ENCODE assay signal across 1 cellular context in genomic region chr15:25762015-25762662, GRCh38.
TF ChIP-seq lines count a peak whose summit lies in the region.

No MANE protein-coding gene starts in this region.

TF ChIP-seq in GM23338, 12 proteins besides CTCF, POLR2A, EP300 and RAD21 (continued from another document):
- TF ChIP-seq ZNF462 (CRISPR knock-in tag; IDR thresholded peaks at IDR 0.05) = no peak
- no peak for TF ChIP-seq ZNF331 (CRISPR knock-in tag; IDR thresholded peaks at IDR 0.05; ENCODE audit: low read depth)
- no peak for TF ChIP-seq REST (IDR thresholded peaks at IDR 0.05; ENCODE audit: unreplicated experiment)
- TF ChIP-seq EZH2 (IDR thresholded peaks at IDR 0.05; ENCODE audit: low read depth, unreplicated experiment) = no peak
- no peak for TF ChIP-seq POLR2AphosphoS5 (IDR thresholded peaks at IDR 0.05; ENCODE audit: low read depth)
- no peak for TF ChIP-seq JUNB (IDR thresholded peaks at IDR 0.05; ENCODE audit: unreplicated experiment)
- TF ChIP-seq NANOG (IDR thresholded peaks at IDR 0.05; ENCODE audit: borderline replicate concordance) = no peak
- TF ChIP-seq ZNF114 (CRISPR knock-in tag; IDR thresholded peaks at IDR 0.05) = no peak
- no peak for TF ChIP-seq EZH2phosphoT487 (IDR thresholded peaks at IDR 0.05; ENCODE audit: unreplicated experiment)
